ENCODE assay signal across 26 cellular contexts in genomic region chr10:12735843-12736462, GRCh38.
DNase-seq lines count a peak whose midpoint lies in the region; ATAC-seq and TF ChIP-seq lines count a peak whose summit lies in the region.
"Had no signal": no experiment of that assay in that cellular context is flagged by ENCODE, and none has a peak within 500 bp of the region (broad histone marks: within the 10 kb centered on the region; RNA-seq: fewer than 3 reads in every experiment).

No MANE protein-coding gene starts in this region.

- H3K4me3 ChIP-seq in left ventricle myocardium inferior: no peak overlapping the region
- no peak overlapping the region for H3K4me3 ChIP-seq in aorta (ENCODE audit: low read length in 2 of 2)
- H3K4me3 ChIP-seq: GM23338 had no signal

- H3K36me3 ChIP-seq in left ventricle myocardium inferior (no peaks in the 10 kb centered on the region), aorta (ENCODE audit: control insufficient read depth in 1 of 2, insufficient read depth in 2 of 2, low read length in 1 of 2) (no peaks in the 10 kb centered on the region)

- TF ChIP-seq CTCF in left ventricle myocardium inferior (IDR thresholded peaks at IDR 0.05; ENCODE audit: borderline replicate concordance): no peak

- H3K27me3 ChIP-seq in left ventricle myocardium inferior (ENCODE audit: low read depth) (no peaks in the 10 kb centered on the region), aorta (ENCODE audit: control insufficient read depth in 1 of 2, insufficient read depth in 2 of 2, low read length in 1 of 2) (no peaks in the 10 kb centered on the region)

- peaks cover 10% of the 10 kb centered on the region for H3K4me1 ChIP-seq in left ventricle myocardium inferior
- H3K4me1 ChIP-seq in aorta (ENCODE audit: control insufficient read depth in 1 of 2, insufficient read depth in 2 of 2, low read length in 2 of 2): no peaks in the 10 kb centered on the region

- DNase-seq in Right ventricle myocardium inferior (ENCODE audit: missing footprints): peak; percentile 71
- DNase-seq in left ventricle myocardium inferior: no peak
- DNase-seq in cerebellum (ENCODE audit: low spot score): peak; percentile 79
- DNase-seq in left lobe of liver (ENCODE audit: low spot score): peak; percentile 50
- DNase-seq in aorta: peak in 1 of 2 donors; percentile 72
- DNase-seq in NAMALWA (ENCODE audit: low spot score): no peak
- no peak for DNase-seq in T-helper 1 cell
- DNase-seq: CD8-positive, alpha-beta memory T cell; DMS 273 treated with DMSO at 0.1 percent for 48 hours; DMS79; EL; GF-D8; H9; KBM-7; NCI-H1105 treated with DMSO at 0.1 percent for 48 hours; NCI-H146; NCI-H2029; NCI-H446 treated with DMSO at 0.1 percent for 48 hours; NCI-H526; NCI-H82; NK-92 treated with Interleukin-12 subunit alpha and Interleukin-12 subunit beta, amount 100 ng/mL, for 24 hours; PC-3; SHP77 had no signal

- WGBS in aorta, 2 donors: 24 to 30% methylated on average over 9 of the region's 9 CpGs

- peak; percentile 56 for ATAC-seq in Right ventricle myocardium inferior
- ATAC-seq in left lobe of liver: peak; percentile 73
- ATAC-seq in aorta (ENCODE audit: low FRiP score): peak; percentile 65
- ATAC-seq in HG03095 (IDR thresholded peaks at IDR 0.05; ENCODE audit: unreplicated experiment): no peak
- ATAC-seq: GM23338, PC-3 had no signal

- H3K27ac ChIP-seq in left ventricle myocardium inferior (replicated peaks): no peak overlapping the region
- H3K27ac ChIP-seq in aorta (ENCODE audit: low read depth in 1 of 2, low read length in 2 of 2): peak overlapping the region in 1 of 2 donors; percentile 49
- H3K27ac ChIP-seq: 22Rv1 had no signal

- no peaks in the 10 kb centered on the region for H3K9me3 ChIP-seq in left ventricle myocardium inferior (replicated peaks)
- no peaks in the 10 kb centered on the region for H3K9me3 ChIP-seq in aorta (ENCODE audit: control insufficient read depth, low read length)

- intact Hi-C loops in Right ventricle myocardium inferior (cut with DNase I): no loop called here
- intact Hi-C loops in left ventricle myocardium inferior (cut with micrococcal nuclease): no loop called here
- intact Hi-C loops in aorta (cut with DNase I): no loop called here

Comparison
In these comparisons a context has a peak if more than half of its experiments do, and no peak if none do; other contexts are left out.
1. DNase-seq: peak in Right ventricle myocardium inferior (single experiment), cerebellum (single experiment) and left lobe of liver (single experiment); none in left ventricle myocardium inferior (single experiment), NAMALWA (single experiment) and T-helper 1 cell (0 of 5).